Comparison of ENCODE assay signal across 33 cellular contexts in genomic region chr6:137727206-137727605, GRCh38.
"Had no signal": no experiment of that assay in that cellular context is flagged by ENCODE, and none has a peak within 500 bp of the region (broad histone marks: within the 10 kb centered on the region; RNA-seq: fewer than 3 reads in every experiment).

No MANE protein-coding gene starts in this region.

- H3K9me3 Mint-ChIP-seq: activated naive CD4-positive, alpha-beta T cell treated with anti-CD3 and anti-CD28 coated beads, Interleukin-2, amount 50 U/mL, for 72 hours; activated T-cell treated with anti-CD3 and anti-CD28 coated beads, Interleukin-2, amount 50 U/mL, for 24 hours; activated T-cell treated with anti-CD3 and anti-CD28 coated beads, Interleukin-2, amount 50 U/mL, for 72 hours; effector memory CD8-positive, alpha-beta T cell; T-cell; T-helper 1 cell treated with Interleukin-12 subunit alpha and Interleukin-12 subunit beta and Interleukin-4 antibody, amounts not matched to agents 30 μg/mL and 1 μg/mL, for 36 hours; T-helper 2 cell treated with Interferon-gamma antibody and Interleukin-4, amounts not matched to agents 5 μg/mL and 100 μg/mL, for 36 hours had no signal

- DNase-seq: activated CD4-positive, alpha-beta memory T cell treated with anti-CD3 and anti-CD28 coated beads, Interleukin-2, amount 10 ng/mL, durations not matched to agents 7 days and 5 days; activated CD4-positive, alpha-beta T cell treated with anti-CD3 and anti-CD28 coated beads for 4 hours; activated CD4-positive, alpha-beta T cell treated with anti-CD3 and anti-CD28 coated beads, Interleukin-2, amount 10 ng/mL, durations not matched to agents 7 days and 5 days; activated CD4-positive, alpha-beta T cell treated with anti-CD3 and anti-CD28 coated beads, Interleukin-2, amount 50 U/mL, for 4 hours; activated CD4-positive, CD25-positive, alpha-beta regulatory T cell; activated CD4-positive, CD25-positive, alpha-beta regulatory T cell treated with anti-CD3 and anti-CD28 coated beads, Interleukin-2, amount 50 U/mL, for 72 hours; activated CD8-positive, alpha-beta memory T cell treated with anti-CD3 and anti-CD28 coated beads, Interleukin-2, amount 50 U/mL, for 48 hours; activated gamma-delta T cell; activated naive CD4-positive, alpha-beta T cell; activated naive CD4-positive, alpha-beta T cell treated with anti-CD3 and anti-CD28 coated beads, Interleukin-2, amount 10 ng/mL, durations not matched to agents 7 days and 5 days; activated naive CD8-positive, alpha-beta T cell treated with anti-CD3 and anti-CD28 coated beads, Interleukin-2, amount 10 ng/mL, durations not matched to agents 7 days and 5 days; activated T-cell treated with anti-CD3 and anti-CD28 coated beads for 4 hours; activated T-cell treated with anti-CD3 and anti-CD28 coated beads, Interleukin-2, amount 50 U/mL, for 24 hours; activated T-cell treated with anti-CD3 and anti-CD28 coated beads, Interleukin-2, amount 50 U/mL, for 72 hours; amniotic stem cell; aorta; body of pancreas; caudate nucleus; cortex of kidney; dermis blood vessel endothelial cell; effector CD4-positive, alpha-beta T cell; effector memory CD8-positive, alpha-beta T cell; erythroblast; foreskin melanocyte; heart right ventricle; T-cell; T1000 had no signal

- H3K27ac ChIP-seq: body of pancreas, esophagus muscularis mucosa, gastroesophageal sphincter, heart right ventricle had no signal

- H3K36me3 ChIP-seq: esophagus muscularis mucosa, gastroesophageal sphincter, heart right ventricle had no signal

- H3K9me3 ChIP-seq: body of pancreas, esophagus muscularis mucosa, gastroesophageal sphincter, heart right ventricle had no signal

- H3K4me1 ChIP-seq: body of pancreas had no signal

- H3K36me3 Mint-ChIP-seq: activated naive CD4-positive, alpha-beta T cell treated with anti-CD3 and anti-CD28 coated beads, Interleukin-2, amount 10 ng/mL, durations not matched to agents 7 days and 5 days; activated naive CD4-positive, alpha-beta T cell treated with anti-CD3 and anti-CD28 coated beads, Interleukin-2, amount 50 U/mL, for 72 hours; T-cell had no signal

- H3K4me3 Mint-ChIP-seq: activated CD4-positive, alpha-beta memory T cell treated with anti-CD3 and anti-CD28 coated beads, Interleukin-2, amount 10 ng/mL, durations not matched to agents 7 days and 5 days; activated CD4-positive, alpha-beta T cell treated with anti-CD3 and anti-CD28 coated beads, Interleukin-2, amount 10 ng/mL, durations not matched to agents 7 days and 5 days; activated naive CD4-positive, alpha-beta T cell treated with anti-CD3 and anti-CD28 coated beads, Interleukin-2, amount 10 ng/mL, durations not matched to agents 7 days and 5 days; activated naive CD8-positive, alpha-beta T cell treated with anti-CD3 and anti-CD28 coated beads, Interleukin-2, amount 10 ng/mL, durations not matched to agents 7 days and 5 days; activated T-cell treated with anti-CD3 and anti-CD28 coated beads, Interleukin-2, amount 50 U/mL, for 24 hours; activated T-cell treated with anti-CD3 and anti-CD28 coated beads, Interleukin-2, amount 50 U/mL, for 72 hours; effector memory CD8-positive, alpha-beta T cell; T-cell; T-helper 1 cell treated with Interleukin-12 subunit alpha and Interleukin-12 subunit beta and Interleukin-4 antibody, amounts not matched to agents 30 μg/mL and 1 μg/mL, for 36 hours; T-helper 2 cell treated with Interferon-gamma antibody and Interleukin-4, amounts not matched to agents 5 μg/mL and 100 μg/mL, for 36 hours had no signal

- H3K27me3 ChIP-seq: body of pancreas, esophagus muscularis mucosa, gastroesophageal sphincter, heart right ventricle, hepatocyte had no signal

- H3K4me2 ChIP-seq: hepatocyte had no signal

- H3K4me3 ChIP-seq: body of pancreas, esophagus muscularis mucosa, gastroesophageal sphincter, heart right ventricle, hepatocyte had no signal

- ATAC-seq: activated naive CD4-positive, alpha-beta T cell treated with anti-CD3 and anti-CD28 coated beads, Interleukin-2, amount 50 U/mL, for 72 hours; activated T-cell treated with anti-CD3 and anti-CD28 coated beads, Interleukin-2, amount 50 U/mL, for 72 hours; body of pancreas; effector memory CD8-positive, alpha-beta T cell; gastroesophageal sphincter; heart right ventricle; T-cell had no signal

- H2AFZ ChIP-seq: hepatocyte had no signal

- H3K27me3 Mint-ChIP-seq: activated T-cell treated with anti-CD3 and anti-CD28 coated beads, Interleukin-2, amount 50 U/mL, for 24 hours had no signal

- H3K27ac Mint-ChIP-seq: activated CD4-positive, alpha-beta memory T cell treated with anti-CD3 and anti-CD28 coated beads, Interleukin-2, amount 10 ng/mL, durations not matched to agents 7 days and 5 days; activated CD4-positive, alpha-beta T cell treated with anti-CD3 and anti-CD28 coated beads, Interleukin-2, amount 10 ng/mL, durations not matched to agents 7 days and 5 days; activated naive CD4-positive, alpha-beta T cell treated with anti-CD3 and anti-CD28 coated beads, Interleukin-2, amount 10 ng/mL, durations not matched to agents 7 days and 5 days; activated naive CD4-positive, alpha-beta T cell treated with anti-CD3 and anti-CD28 coated beads, Interleukin-2, amount 50 U/mL, for 72 hours; activated naive CD8-positive, alpha-beta T cell treated with anti-CD3 and anti-CD28 coated beads, Interleukin-2, amount 10 ng/mL, durations not matched to agents 7 days and 5 days; activated T-cell treated with anti-CD3 and anti-CD28 coated beads, Interleukin-2, amount 50 U/mL, for 24 hours; activated T-cell treated with anti-CD3 and anti-CD28 coated beads, Interleukin-2, amount 50 U/mL, for 72 hours; effector memory CD8-positive, alpha-beta T cell; T-cell; T-helper 1 cell treated with Interleukin-12 subunit alpha and Interleukin-12 subunit beta and Interleukin-4 antibody, amounts not matched to agents 30 μg/mL and 1 μg/mL, for 36 hours; T-helper 2 cell treated with Interferon-gamma antibody and Interleukin-4, amounts not matched to agents 5 μg/mL and 100 μg/mL, for 36 hours had no signal
